16 cellular contexts compared by ENCODE assay signal in the genomic region with DNA sequence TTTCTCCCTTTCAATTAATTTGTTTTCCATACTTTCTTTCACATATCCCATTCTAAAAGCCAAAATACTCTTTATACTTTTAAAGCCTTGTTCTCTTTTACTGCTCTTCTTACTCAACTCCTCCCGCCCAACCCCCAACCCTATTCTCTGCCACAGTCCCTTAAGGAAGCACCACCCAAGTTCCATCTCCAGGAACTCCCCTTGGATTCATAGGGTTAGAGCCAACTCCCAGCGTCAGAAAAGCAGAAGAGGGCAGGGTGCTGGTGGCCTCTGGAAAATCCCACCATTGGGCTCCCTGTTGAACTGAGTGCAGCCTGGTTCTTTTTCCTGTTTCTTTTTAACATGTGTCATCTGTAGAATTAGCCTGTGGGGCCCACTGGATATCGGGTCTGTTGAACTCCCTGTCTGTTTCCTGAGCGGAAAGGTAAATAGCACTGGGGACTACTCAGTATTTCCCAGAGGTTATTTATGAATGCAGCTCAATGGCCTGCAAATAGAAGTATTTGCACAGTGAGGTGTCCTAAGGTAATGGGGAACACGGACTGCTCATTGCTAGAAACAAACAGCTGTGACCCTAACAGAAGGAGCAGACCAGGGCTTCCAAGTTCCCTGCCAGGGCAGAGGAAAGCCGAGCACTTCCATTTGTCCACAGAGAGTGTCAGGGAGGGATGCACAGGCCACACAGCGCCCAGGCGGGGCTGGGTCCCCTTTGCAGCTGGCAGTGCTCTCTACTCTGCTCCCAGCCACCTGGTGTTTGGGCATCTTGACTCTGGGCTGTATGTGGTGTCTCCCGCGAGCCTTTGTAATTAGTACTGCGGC.
DNase-seq lines count a peak whose midpoint lies in the region; ATAC-seq and TF ChIP-seq lines count a peak whose summit lies in the region.
"Had no signal": no experiment of that assay in that cellular context is flagged by ENCODE, and none has a peak within 500 bp of the region (broad histone marks: within the 10 kb centered on the region; RNA-seq: fewer than 3 reads in every experiment).

No MANE protein-coding gene starts in this region.

- peaks cover 10% of the 10 kb centered on the region; the same call in 1 of the 2 replicates for H3K9me2 ChIP-seq in GM23338 (ENCODE audit: insufficient read depth)

- H3K27ac Mint-ChIP-seq in GM23338: no peak overlapping the region; the same call in 1 of the 2 replicates
- H3K27ac Mint-ChIP-seq: activated CD8-positive, alpha-beta memory T cell treated with anti-CD3 and anti-CD28 coated beads, Interleukin-2, amount 10 ng/mL, durations not matched to agents 7 days and 5 days; activated naive CD8-positive, alpha-beta T cell; nephron had no signal

- H3K9ac ChIP-seq in liver (ENCODE audit: low read depth in 1 of 2, low read length in 2 of 2): no peak overlapping the region

- no peak overlapping the region for H3K4me3 ChIP-seq in GM23338
- no peak overlapping the region for H3K4me3 ChIP-seq in SJCRH30
- no peak overlapping the region for H3K4me3 ChIP-seq in liver (ENCODE audit: low read depth in 1 of 3, low read length in 3 of 3)
- H3K4me3 ChIP-seq: SK-N-MC had no signal

- H3K4me1 Mint-ChIP-seq in GM23338: peaks cover 20% of the 10 kb centered on the region
- H3K4me1 Mint-ChIP-seq: activated CD8-positive, alpha-beta memory T cell treated with anti-CD3 and anti-CD28 coated beads, Interleukin-2, amount 10 ng/mL, durations not matched to agents 7 days and 5 days; central memory CD8-positive, alpha-beta T cell had no signal

- peak overlapping the region; percentile 99 for H2AFZ ChIP-seq in GM23338

- peak overlapping the region; percentile 43 for H3K4me2 ChIP-seq in GM23338

- no peak for TF ChIP-seq CTCF in GM23338 (conservative IDR thresholded peaks at IDR 0.05; ENCODE audit: low read depth in 2 of 2)
- TF ChIP-seq CTCF in liver (IDR thresholded peaks at IDR 0.05; ENCODE audit: low read depth, low read length, missing input control): no peak

- H3K27me3 Mint-ChIP-seq in GM23338 (ENCODE audit: insufficient read depth, low read depth, poor library complexity): no peaks in the 10 kb centered on the region

- H3K9me3 Mint-ChIP-seq in GM23338: peaks cover 13% of the 10 kb centered on the region; the same call in 2 of the 3 replicates
- H3K9me3 Mint-ChIP-seq: central memory CD8-positive, alpha-beta T cell; nephron had no signal

- H3K27me3 ChIP-seq in GM23338 (ENCODE audit: insufficient read depth): no peaks in the 10 kb centered on the region
- H3K27me3 ChIP-seq in SJCRH30: no peaks in the 10 kb centered on the region
- H3K27me3 ChIP-seq in liver (ENCODE audit: control insufficient read depth in 4 of 4, insufficient read depth in 4 of 4, low read length in 3 of 4): no peaks in the 10 kb centered on the region
- H3K27me3 ChIP-seq: BE2C had no signal

- peaks cover 17% of the 10 kb centered on the region for H3K4me1 ChIP-seq in GM23338 (ENCODE audit: insufficient read depth)
- H3K4me1 ChIP-seq in SJCRH30: 0 out of 2 replicates have a peak, but pooled peaks cover 2% of the 10 kb centered on the region
- peaks cover 0 to 5% (median 0%) of the 10 kb centered on the region in 4 donors for H3K4me1 ChIP-seq in liver (ENCODE audit: control insufficient read depth in 4 of 4, insufficient read depth in 4 of 4, low read length in 3 of 4)
- H3K4me1 ChIP-seq: BE2C had no signal

- H3K36me3 ChIP-seq in GM23338 (ENCODE audit: insufficient read depth) (peaks cover 12% of the 10 kb centered on the region), SJCRH30 (no peaks in the 10 kb centered on the region), liver (ENCODE audit: control insufficient read depth in 4 of 4, insufficient read depth in 3 of 4, low read depth in 1 of 4, low read length in 3 of 4) (no peaks in the 10 kb centered on the region)
- H3K36me3 ChIP-seq: BE2C, WERI-Rb-1 had no signal

- no peak overlapping the region for H3K27ac ChIP-seq in GM23338 (ENCODE audit: low read depth)
- no peak overlapping the region for H3K27ac ChIP-seq in SJCRH30
- H3K27ac ChIP-seq in liver (ENCODE audit: low read depth in 1 of 2, low read length in 2 of 2): no peak overlapping the region
- H3K27ac ChIP-seq: SK-N-MC, WERI-Rb-1 had no signal

- peaks cover 16% of the 10 kb centered on the region; the same call in 2 of the 3 replicates for H3K36me3 Mint-ChIP-seq in GM23338 (ENCODE audit: low read depth)
- H3K36me3 Mint-ChIP-seq: activated CD8-positive, alpha-beta memory T cell treated with anti-CD3 and anti-CD28 coated beads, Interleukin-2, amount 10 ng/mL, durations not matched to agents 7 days and 5 days; activated naive CD8-positive, alpha-beta T cell had no signal

- DNase-seq in GM23338 (ENCODE audit: low spot score): peak; percentile 29
- DNase-seq in NCI-H2029 treated with DMSO at 0.1 percent for 48 hours (lab: John Stamatoyannopoulos, UW): peak; percentile 22
- peak; percentile 5 to 34 for DNase-seq in SJCRH30
- DNase-seq in activated CD4-positive, alpha-beta T cell treated with anti-CD3 and anti-CD28 coated beads for 1 hour: no peak
- DNase-seq in C1 segment of cervical spinal cord (lab: John Stamatoyannopoulos, UW): no peak
- no peak for DNase-seq in D341Med (ENCODE audit: low spot score)
- DNase-seq: activated CD8-positive, alpha-beta memory T cell treated with anti-CD3 and anti-CD28 coated beads, Interleukin-2, amount 10 ng/mL, durations not matched to agents 7 days and 5 days; BE2C; kidney glomerular epithelial cell; WERI-Rb-1 had no signal

- H3K79me2 ChIP-seq in GM23338 (replicated peaks; ENCODE audit: insufficient read depth): no peaks in the 10 kb centered on the region

- ATAC-seq in GM23338 (peak; percentile 77), HG03342 (IDR thresholded peaks at IDR 0.05; ENCODE audit: unreplicated experiment) (no peak)
- ATAC-seq: activated CD8-positive, alpha-beta memory T cell treated with anti-CD3 and anti-CD28 coated beads, Interleukin-2, amount 10 ng/mL, durations not matched to agents 7 days and 5 days had no signal

- H4K20me1 ChIP-seq in GM23338 (replicated peaks; ENCODE audit: insufficient read depth): no peaks in the 10 kb centered on the region

- WGBS in liver: 41% methylated on average over 11 of the region's 11 CpGs

- no peaks in the 10 kb centered on the region for H3F3A ChIP-seq in GM23338 (replicated peaks; ENCODE audit: low read depth)

- TF ChIP-seq RAD21 in liver (IDR thresholded peaks at IDR 0.05): peak in 1 of 2 donors; percentile 17

- H3K9me3 ChIP-seq in SJCRH30 (replicated peaks) (no peaks in the 10 kb centered on the region), liver (ENCODE audit: control insufficient read depth in 4 of 4, low read length in 3 of 4) (no peaks in the 10 kb centered on the region)
- H3K9me3 ChIP-seq: BE2C had no signal

- no peak overlapping the region for H3K4me3 Mint-ChIP-seq in GM23338
- H3K4me3 Mint-ChIP-seq: activated CD8-positive, alpha-beta memory T cell treated with anti-CD3 and anti-CD28 coated beads, Interleukin-2, amount 10 ng/mL, durations not matched to agents 7 days and 5 days; activated naive CD8-positive, alpha-beta T cell; central memory CD8-positive, alpha-beta T cell; nephron had no signal

TF ChIP-seq in GM23338, 12 proteins besides CTCF, POLR2A, EP300 and RAD21 (continues in another document):
- TF ChIP-seq, protein P1, sequence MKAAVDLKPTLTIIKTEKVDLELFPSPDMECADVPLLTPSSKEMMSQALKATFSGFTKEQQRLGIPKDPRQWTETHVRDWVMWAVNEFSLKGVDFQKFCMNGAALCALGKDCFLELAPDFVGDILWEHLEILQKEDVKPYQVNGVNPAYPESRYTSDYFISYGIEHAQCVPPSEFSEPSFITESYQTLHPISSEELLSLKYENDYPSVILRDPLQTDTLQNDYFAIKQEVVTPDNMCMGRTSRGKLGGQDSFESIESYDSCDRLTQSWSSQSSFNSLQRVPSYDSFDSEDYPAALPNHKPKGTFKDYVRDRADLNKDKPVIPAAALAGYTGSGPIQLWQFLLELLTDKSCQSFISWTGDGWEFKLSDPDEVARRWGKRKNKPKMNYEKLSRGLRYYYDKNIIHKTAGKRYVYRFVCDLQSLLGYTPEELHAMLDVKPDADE (IDR thresholded peaks at IDR 0.05): no peak
- TF ChIP-seq EZH2phosphoT487 (IDR thresholded peaks at IDR 0.05; ENCODE audit: unreplicated experiment): no peak
- TF ChIP-seq CREB1 (CRISPR knock-in tag; IDR thresholded peaks at IDR 0.05; ENCODE audit: low read depth): no peak
- no peak for TF ChIP-seq ZNF114 (CRISPR knock-in tag; IDR thresholded peaks at IDR 0.05)
- TF ChIP-seq EZH2 (IDR thresholded peaks at IDR 0.05; ENCODE audit: low read depth, unreplicated experiment): no peak
- TF ChIP-seq STAT1 (IDR thresholded peaks at IDR 0.05; ENCODE audit: unreplicated experiment): no peak
- no peak for TF ChIP-seq POLR2AphosphoS5 (IDR thresholded peaks at IDR 0.05; ENCODE audit: low read depth)
- no peak for TF ChIP-seq ZNF331 (CRISPR knock-in tag; IDR thresholded peaks at IDR 0.05; ENCODE audit: low read depth)

TF ChIP-seq in liver, 16 proteins besides CTCF, POLR2A, EP300 and RAD21 (continues in another document):
- TF ChIP-seq SP1 (IDR thresholded peaks at IDR 0.05) (peak; percentile 74), HNF4A (conservative IDR thresholded peaks at IDR 0.05) (peak in 1 of 2 donors; percentile 37), JUND (IDR thresholded peaks at IDR 0.05) (peak; percentile 14 to 43), TAF1 (conservative IDR thresholded peaks at IDR 0.05) (no peak)
- TF ChIP-seq, protein P2, sequence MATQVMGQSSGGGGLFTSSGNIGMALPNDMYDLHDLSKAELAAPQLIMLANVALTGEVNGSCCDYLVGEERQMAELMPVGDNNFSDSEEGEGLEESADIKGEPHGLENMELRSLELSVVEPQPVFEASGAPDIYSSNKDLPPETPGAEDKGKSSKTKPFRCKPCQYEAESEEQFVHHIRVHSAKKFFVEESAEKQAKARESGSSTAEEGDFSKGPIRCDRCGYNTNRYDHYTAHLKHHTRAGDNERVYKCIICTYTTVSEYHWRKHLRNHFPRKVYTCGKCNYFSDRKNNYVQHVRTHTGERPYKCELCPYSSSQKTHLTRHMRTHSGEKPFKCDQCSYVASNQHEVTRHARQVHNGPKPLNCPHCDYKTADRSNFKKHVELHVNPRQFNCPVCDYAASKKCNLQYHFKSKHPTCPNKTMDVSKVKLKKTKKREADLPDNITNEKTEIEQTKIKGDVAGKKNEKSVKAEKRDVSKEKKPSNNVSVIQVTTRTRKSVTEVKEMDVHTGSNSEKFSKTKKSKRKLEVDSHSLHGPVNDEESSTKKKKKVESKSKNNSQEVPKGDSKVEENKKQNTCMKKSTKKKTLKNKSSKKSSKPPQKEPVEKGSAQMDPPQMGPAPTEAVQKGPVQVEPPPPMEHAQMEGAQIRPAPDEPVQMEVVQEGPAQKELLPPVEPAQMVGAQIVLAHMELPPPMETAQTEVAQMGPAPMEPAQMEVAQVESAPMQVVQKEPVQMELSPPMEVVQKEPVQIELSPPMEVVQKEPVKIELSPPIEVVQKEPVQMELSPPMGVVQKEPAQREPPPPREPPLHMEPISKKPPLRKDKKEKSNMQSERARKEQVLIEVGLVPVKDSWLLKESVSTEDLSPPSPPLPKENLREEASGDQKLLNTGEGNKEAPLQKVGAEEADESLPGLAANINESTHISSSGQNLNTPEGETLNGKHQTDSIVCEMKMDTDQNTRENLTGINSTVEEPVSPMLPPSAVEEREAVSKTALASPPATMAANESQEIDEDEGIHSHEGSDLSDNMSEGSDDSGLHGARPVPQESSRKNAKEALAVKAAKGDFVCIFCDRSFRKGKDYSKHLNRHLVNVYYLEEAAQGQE (IDR thresholded peaks at IDR 0.05): no peak

Comparison
In these comparisons a context has a peak if more than half of its experiments do, and no peak if none do; other contexts are left out.
1. DNase-seq: peak in GM23338 (single experiment), NCI-H2029 treated with DMSO at 0.1 percent for 48 hours (single experiment) and SJCRH30 (2 of 2); none in activated CD4-positive, alpha-beta T cell treated with anti-CD3 and anti-CD28 coated beads for 1 hour (single experiment), C1 segment of cervical spinal cord (0 of 14) and D341Med (single experiment).